17 cellular contexts compared by ENCODE assay signal in genomic region chr16:70608516-70608915, GRCh38. TPM values are rescaled to one million over a fixed set of nuclear protein-coding genes. Genes with fewer than 3 reads are reported as not detected.
"Had no signal": no experiment of that assay in that cellular context is flagged by ENCODE, and none has a peak within 500 bp of the region (broad histone marks: within the 10 kb centered on the region; RNA-seq: fewer than 3 reads in every experiment).

No MANE protein-coding gene starts in this region.

- H3K4me3 ChIP-seq: lower lobe of right lung, ovary, tibial artery had no signal

- ATAC-seq: left cardiac atrium; lower lobe of right lung; stimulated activated naive B cell treated with anti-CD40 and anti-IgM and Interleukin-4, amounts not matched to agents 10 μg/mL and 1 μg/mL and 100 μg/mL, for 72 hours had no signal

- H3K36me3 ChIP-seq: lower lobe of right lung, ovary, tibial artery had no signal

- DNase-seq: activated B cell treated with CpG ODN at 0.5 μM for 24 hours; activated CD4-positive, alpha-beta T cell treated with anti-CD3 and anti-CD28 coated beads, Interleukin-2, amount 10 ng/mL, durations not matched to agents 24 days and 14 days; activated CD8-positive, alpha-beta memory T cell treated with anti-CD3 and anti-CD28 coated beads, Interleukin-2, amount 50 U/mL, for 48 hours; activated naive CD4-positive, alpha-beta T cell; anterior cingulate cortex; erythroblast; left cardiac atrium; lower lobe of right lung; ovary; stimulated activated CD4-positive, alpha-beta T cell treated with anti-CD3 and anti-CD28 coated beads, Interleukin-2, amount 100 ng/mL, for 48 hours; stimulated activated naive B cell treated with anti-CD40 and anti-IgM and Interleukin-4, amounts not matched to agents 10 μg/mL and 1 μg/mL and 100 μg/mL, for 72 hours; SW 1271; tibial artery had no signal

- H3K36me3 Mint-ChIP-seq: mesothelial cell of epicardium; stimulated activated naive B cell treated with anti-CD40 and anti-IgM and Interleukin-4, amounts not matched to agents 10 μg/mL and 1 μg/mL and 100 μg/mL, for 72 hours had no signal

- H3K27me3 ChIP-seq: ovary, tibial artery had no signal

- H3K9me3 Mint-ChIP-seq: activated B cell treated with CpG ODN at 0.5 μM for 24 hours; activated CD4-positive, alpha-beta T cell treated with anti-CD3 and anti-CD28 coated beads, Interleukin-2, amount 10 ng/mL, durations not matched to agents 24 days and 14 days; activated T-helper 1 cell treated with anti-CD3 and anti-CD28 coated beads, Interleukin-12 subunit alpha, Interleukin-12 subunit beta, Interleukin-2, Interleukin-4 antibody, amounts not matched to agents 30 ng/mL and 10 ng/mL and 1 ng/mL, durations not matched to agents 14 hours and 24 hours and 36 hours; mesothelial cell of epicardium; neural crest cell; stimulated activated naive B cell treated with anti-CD40 and anti-IgM and Interleukin-4, amounts not matched to agents 10 μg/mL and 1 μg/mL and 100 μg/mL, for 72 hours had no signal

- H3K27ac Mint-ChIP-seq: activated B cell treated with CpG ODN at 0.5 μM for 24 hours; activated CD4-positive, alpha-beta T cell treated with anti-CD3 and anti-CD28 coated beads, Interleukin-2, amount 10 ng/mL, durations not matched to agents 24 days and 14 days; activated T-helper 1 cell treated with anti-CD3 and anti-CD28 coated beads, Interleukin-12 subunit alpha, Interleukin-12 subunit beta, Interleukin-2, Interleukin-4 antibody, amounts not matched to agents 30 ng/mL and 10 ng/mL and 1 ng/mL, durations not matched to agents 14 hours and 24 hours and 36 hours; mesothelial cell of epicardium; stimulated activated naive B cell treated with anti-CD40 and anti-IgM and Interleukin-4, amounts not matched to agents 10 μg/mL and 1 μg/mL and 100 μg/mL, for 72 hours had no signal

- H3K9me3 ChIP-seq: lower lobe of right lung, ovary, tibial artery had no signal

- H3K4me1 Mint-ChIP-seq: activated B cell treated with CpG ODN at 0.5 μM for 24 hours had no signal

- H3K4me1 ChIP-seq: lower lobe of right lung had no signal

- H3K4me3 Mint-ChIP-seq: activated B cell treated with CpG ODN at 0.5 μM for 24 hours; activated CD4-positive, alpha-beta T cell treated with anti-CD3 and anti-CD28 coated beads, Interleukin-2, amount 10 ng/mL, durations not matched to agents 24 days and 14 days; activated T-helper 1 cell treated with anti-CD3 and anti-CD28 coated beads, Interleukin-12 subunit alpha, Interleukin-12 subunit beta, Interleukin-2, Interleukin-4 antibody, amounts not matched to agents 30 ng/mL and 10 ng/mL and 1 ng/mL, durations not matched to agents 14 hours and 24 hours and 36 hours; mesothelial cell of epicardium; neural crest cell; stimulated activated naive B cell treated with anti-CD40 and anti-IgM and Interleukin-4, amounts not matched to agents 10 μg/mL and 1 μg/mL and 100 μg/mL, for 72 hours had no signal

- H3K27ac ChIP-seq: lower lobe of right lung, ovary, tibial artery had no signal

- H3K27me3 Mint-ChIP-seq: activated B cell treated with CpG ODN at 0.5 μM for 24 hours had no signal

RNA-seq across cellular contexts. Expression of gene IL34, which starts 37.8 kb away (rescaled TPM):
- total RNA-seq: activated T-helper 1 cell treated with anti-CD3 and anti-CD28 coated beads, Interleukin-12 subunit alpha, Interleukin-12 subunit beta, Interleukin-2, Interleukin-4 antibody, amounts not matched to agents 30 ng/mL and 10 ng/mL and 1 ng/mL, durations not matched to agents 14 hours and 24 hours and 36 hours; T-helper 2 cell treated with Interferon-gamma antibody and Interleukin-4, amounts not matched to agents 100 ng/mL and 5 ng/mL, for 36 hours had no signal
